Comparison of ENCODE assay signal across 8 cellular contexts in genomic region chr17:2400474-2400866, GRCh38. TPM values are rescaled to one million over a fixed set of nuclear protein-coding genes. Genes with fewer than 3 reads are reported as not detected.
DNase-seq lines count a peak whose midpoint lies in the region; ATAC-seq and TF ChIP-seq lines count a peak whose summit lies in the region.

No MANE protein-coding gene starts in this region.

- H3K4me3 Mint-ChIP-seq in glutamatergic neuron (ENCODE audit: unreplicated experiment) (peak overlapping the region; percentile 92), progenitor cell of endocrine pancreas (ENCODE audit: low read depth) (peak overlapping the region; percentile 93)

- H3K36me3 Mint-ChIP-seq in glutamatergic neuron (ENCODE audit: unreplicated experiment): no peaks in the 10 kb centered on the region
- no peaks in the 10 kb centered on the region for H3K36me3 Mint-ChIP-seq in progenitor cell of endocrine pancreas (ENCODE audit: insufficient read depth)

- TF ChIP-seq CTCF in glutamatergic neuron (IDR thresholded peaks at IDR 0.05; ENCODE audit: partially characterized antibody, unreplicated experiment) (no peak), progenitor cell of endocrine pancreas (IDR thresholded peaks at IDR 0.05; ENCODE audit: unreplicated experiment) (no peak)

- H3K9me3 Mint-ChIP-seq in glutamatergic neuron (ENCODE audit: unreplicated experiment): peaks cover 13% of the 10 kb centered on the region
- H3K9me3 Mint-ChIP-seq in progenitor cell of endocrine pancreas (ENCODE audit: low read depth): no peaks in the 10 kb centered on the region

- peak overlapping the region; percentile 96 for H3K27ac Mint-ChIP-seq in glutamatergic neuron (ENCODE audit: unreplicated experiment)
- H3K27ac Mint-ChIP-seq in progenitor cell of endocrine pancreas: peak overlapping the region; percentile 100

- DNase-seq in NK-92 treated with Interleukin-12 subunit alpha and Interleukin-12 subunit beta, amount 100 ng/mL, for 24 hours (lab: John Stamatoyannopoulos, UW): peak; percentile 27
- DNase-seq in NK-92 (lab: John Stamatoyannopoulos, UW; ENCODE audit: unreplicated experiment) (no peak), RKO (ENCODE audit: low spot score) (peak; percentile 77), glutamatergic neuron (peak; percentile 78), progenitor cell of endocrine pancreas (ENCODE audit: low spot score, unreplicated experiment) (peak; percentile 49), GM03348 (ENCODE audit: low spot score) (no peak)
- DNase-seq in activated naive CD4-positive, alpha-beta T cell (lab: John Stamatoyannopoulos, UW): peak; percentile 28 to 46 (median 36)

- H3K27me3 Mint-ChIP-seq in glutamatergic neuron (ENCODE audit: unreplicated experiment) (peaks cover 15% of the 10 kb centered on the region), progenitor cell of endocrine pancreas (no peaks in the 10 kb centered on the region)

- peaks cover 25% of the 10 kb centered on the region for H3K4me1 Mint-ChIP-seq in glutamatergic neuron (ENCODE audit: low read depth, unreplicated experiment)
- peaks cover 40% of the 10 kb centered on the region for H3K4me1 Mint-ChIP-seq in progenitor cell of endocrine pancreas (ENCODE audit: low read depth)

- no peak for ATAC-seq in HG03520 (IDR thresholded peaks at IDR 0.05; ENCODE audit: unreplicated experiment)

RNA-seq across cellular contexts. Expression of gene MNT, which starts 0.4 kb away (rescaled TPM):
- total RNA-seq in glutamatergic neuron (ENCODE audit: unreplicated experiment) (41.0 TPM), progenitor cell of endocrine pancreas (32.1 and 35.5 TPM in 2 replicates)

Comparison
In these comparisons a context has a peak if more than half of its experiments do, and no peak if none do; other contexts are left out.
1. DNase-seq: peak in NK-92 treated with Interleukin-12 subunit alpha and Interleukin-12 subunit beta, amount 100 ng/mL, for 24 hours (single experiment), RKO (single experiment), activated naive CD4-positive, alpha-beta T cell (4 of 4), glutamatergic neuron (single experiment) and progenitor cell of endocrine pancreas (single experiment); none in NK-92 (single experiment) and GM03348 (single experiment).